Comparison of ENCODE assay signal across 25 cellular contexts in genomic region chr6:151128764-151129370, GRCh38.
"Had no signal": no experiment of that assay in that cellular context is flagged by ENCODE, and none has a peak within 500 bp of the region (broad histone marks: within the 10 kb centered on the region; RNA-seq: fewer than 3 reads in every experiment).

No MANE protein-coding gene starts in this region.

- H3K4me1 Mint-ChIP-seq: activated naive CD8-positive, alpha-beta T cell treated with anti-CD3 and anti-CD28 coated beads, Interleukin-2, amount 10 ng/mL, durations not matched to agents 7 days and 5 days had no signal

- H3K27ac ChIP-seq: adrenal gland, SJCRH30, VCaP had no signal

- H3K9me2 ChIP-seq: SK-N-SH had no signal

- H3K4me1 ChIP-seq: adrenal gland, SJCRH30 had no signal

- H3K27me3 ChIP-seq: adrenal gland, SJCRH30 had no signal

- H3K4me2 ChIP-seq: SK-N-SH had no signal

- H3K4me3 ChIP-seq: adrenal gland, SJCRH30 had no signal

- H3K36me3 Mint-ChIP-seq: activated naive CD8-positive, alpha-beta T cell treated with anti-CD3 and anti-CD28 coated beads, Interleukin-2, amount 10 ng/mL, durations not matched to agents 7 days and 5 days had no signal

- DNase-seq: activated CD4-positive, alpha-beta memory T cell treated with anti-CD3 and anti-CD28 coated beads, Interleukin-2, amount 10 ng/mL, durations not matched to agents 7 days and 5 days; activated CD4-positive, alpha-beta T cell treated with anti-CD3 and anti-CD28 coated beads for 36 hours; activated CD4-positive, alpha-beta T cell treated with anti-CD3 and anti-CD28 coated beads, Interleukin-2, amount 50 U/mL, for 1 hour; activated CD8-positive, alpha-beta memory T cell treated with anti-CD3 and anti-CD28 coated beads, Interleukin-2, amount 50 U/mL, for 4 hours; activated gamma-delta T cell treated with Interleukin-2 at 50 U/mL for 16 hours; activated naive CD4-positive, alpha-beta T cell treated with anti-CD3 and anti-CD28 coated beads, Interleukin-2, amount 50 U/mL, for 16 hours; activated naive CD8-positive, alpha-beta T cell treated with anti-CD3 and anti-CD28 coated beads, Interleukin-2, amount 10 ng/mL, durations not matched to agents 7 days and 5 days; activated T-cell treated with anti-CD3 and anti-CD28 coated beads, Interleukin-2, amount 50 U/mL, for 72 hours; adrenal gland; anterior cingulate cortex; cerebellar nuclear complex; NCI-H1092; NCI-H1417; NCI-H1930; NCI-H2171; NCI-H2227 treated with DMSO at 0.1 percent for 48 hours; NCI-H526 treated with DMSO at 0.1 percent for 48 hours; NCI-H82; RPMI8226; SJCRH30; SK-N-SH; T-helper 1 cell had no signal

- H3K27me3 Mint-ChIP-seq: activated CD4-positive, alpha-beta T cell treated with anti-CD3 and anti-CD28 coated beads for 36 hours had no signal

- ATAC-seq: activated CD4-positive, alpha-beta T cell treated with anti-CD3 and anti-CD28 coated beads for 36 hours; activated T-cell treated with anti-CD3 and anti-CD28 coated beads, Interleukin-2, amount 50 U/mL, for 72 hours; Right ventricle myocardium inferior had no signal

- H3K27ac Mint-ChIP-seq: activated CD4-positive, alpha-beta memory T cell treated with anti-CD3 and anti-CD28 coated beads, Interleukin-2, amount 10 ng/mL, durations not matched to agents 7 days and 5 days; activated CD4-positive, alpha-beta T cell treated with anti-CD3 and anti-CD28 coated beads for 36 hours; activated naive CD8-positive, alpha-beta T cell treated with anti-CD3 and anti-CD28 coated beads, Interleukin-2, amount 10 ng/mL, durations not matched to agents 7 days and 5 days; activated T-cell treated with anti-CD3 and anti-CD28 coated beads, Interleukin-2, amount 50 U/mL, for 72 hours; activated T-helper 2 cell treated with anti-CD3 and anti-CD28 coated beads, Interferon-gamma antibody, Interleukin-2, Interleukin-4, amounts not matched to agents 10 μg/mL and 5 μg/mL and 100 μg/mL, durations not matched to agents 14 hours and 24 hours and 36 hours had no signal

- H3K9me3 ChIP-seq: adrenal gland, SK-N-SH had no signal

- H3K9ac ChIP-seq: SK-N-SH had no signal

- H3K36me3 ChIP-seq: adrenal gland, SJCRH30 had no signal

- H3K4me3 Mint-ChIP-seq: activated CD4-positive, alpha-beta memory T cell treated with anti-CD3 and anti-CD28 coated beads, Interleukin-2, amount 10 ng/mL, durations not matched to agents 7 days and 5 days; activated CD4-positive, alpha-beta T cell treated with anti-CD3 and anti-CD28 coated beads for 36 hours; activated naive CD8-positive, alpha-beta T cell treated with anti-CD3 and anti-CD28 coated beads, Interleukin-2, amount 10 ng/mL, durations not matched to agents 7 days and 5 days; activated T-cell treated with anti-CD3 and anti-CD28 coated beads, Interleukin-2, amount 50 U/mL, for 72 hours had no signal
